In genomic region chr15:72495007-72495406, GRCh38 we compare ENCODE assay signal across 18 cellular contexts.
"Had no signal": no experiment of that assay in that cellular context is flagged by ENCODE, and none has a peak within 500 bp of the region (broad histone marks: within the 10 kb centered on the region; RNA-seq: fewer than 3 reads in every experiment).

No MANE protein-coding gene starts in this region.

- H3K4me1 ChIP-seq: neural progenitor cell had no signal

- H3K27me3 Mint-ChIP-seq: activated CD4-positive, alpha-beta memory T cell treated with anti-CD3 and anti-CD28 coated beads, Interleukin-2, amount 10 ng/mL, durations not matched to agents 7 days and 5 days; stimulated activated memory B cell treated with anti-CD40 and anti-IgM and Interleukin-4, amounts not matched to agents 10 μg/mL and 1 μg/mL and 100 μg/mL, for 72 hours had no signal

- H3K27ac Mint-ChIP-seq: activated CD4-positive, alpha-beta memory T cell treated with anti-CD3 and anti-CD28 coated beads, Interleukin-2, amount 10 ng/mL, durations not matched to agents 7 days and 5 days; neural progenitor cell; stimulated activated memory B cell treated with anti-CD40 and anti-IgM and Interleukin-4, amounts not matched to agents 10 μg/mL and 1 μg/mL and 100 μg/mL, for 72 hours had no signal

- ATAC-seq: body of pancreas; left lung; pancreas; stimulated activated memory B cell treated with anti-CD40 and anti-IgM and Interleukin-4, amounts not matched to agents 10 μg/mL and 1 μg/mL and 100 μg/mL, for 72 hours had no signal

- FAIRE-seq: pancreas had no signal

- DNase-seq: activated CD4-positive, alpha-beta memory T cell treated with anti-CD3 and anti-CD28 coated beads, Interleukin-2, amount 10 ng/mL, durations not matched to agents 7 days and 5 days; activated CD8-positive, alpha-beta memory T cell treated with anti-CD3 and anti-CD28 coated beads, Interleukin-2, amount 50 U/mL, for 4 hours; activated naive CD4-positive, alpha-beta T cell; adrenal gland; body of pancreas; central memory CD4-positive, alpha-beta T cell; cortex of kidney; effector CD8-positive, alpha-beta T cell; foreskin melanocyte; heart right ventricle; islet precursor cell; left lung; mesenchymal stem cell; pancreas had no signal

- H3K9me3 Mint-ChIP-seq: activated CD4-positive, alpha-beta memory T cell treated with anti-CD3 and anti-CD28 coated beads, Interleukin-2, amount 10 ng/mL, durations not matched to agents 7 days and 5 days; neural progenitor cell; stimulated activated memory B cell treated with anti-CD40 and anti-IgM and Interleukin-4, amounts not matched to agents 10 μg/mL and 1 μg/mL and 100 μg/mL, for 72 hours had no signal

- H3K9ac ChIP-seq: neural progenitor cell had no signal

- H3K27ac ChIP-seq: adrenal gland, body of pancreas, heart right ventricle, left lung, neural progenitor cell, pancreas, right atrium auricular region, tibial nerve had no signal

- H3K4me3 Mint-ChIP-seq: activated CD4-positive, alpha-beta memory T cell treated with anti-CD3 and anti-CD28 coated beads, Interleukin-2, amount 10 ng/mL, durations not matched to agents 7 days and 5 days; neural progenitor cell; stimulated activated memory B cell treated with anti-CD40 and anti-IgM and Interleukin-4, amounts not matched to agents 10 μg/mL and 1 μg/mL and 100 μg/mL, for 72 hours had no signal

- H3K9me3 ChIP-seq: adrenal gland, body of pancreas, heart right ventricle, left lung, pancreas, right atrium auricular region, tibial nerve had no signal

- H2AFZ ChIP-seq: neural progenitor cell had no signal

- H3K27me3 ChIP-seq: adrenal gland, body of pancreas, heart right ventricle, left lung, neural progenitor cell, pancreas, right atrium auricular region, tibial nerve had no signal

- H3K4me3 ChIP-seq: adrenal gland, body of pancreas, heart right ventricle, left lung, neural progenitor cell, pancreas, right atrium auricular region, tibial nerve had no signal

- H3K4me2 ChIP-seq: neural progenitor cell had no signal

- H3K36me3 ChIP-seq: adrenal gland, left lung, neural progenitor cell, pancreas had no signal
